9 cellular contexts compared by ENCODE assay signal in the genomic region with DNA sequence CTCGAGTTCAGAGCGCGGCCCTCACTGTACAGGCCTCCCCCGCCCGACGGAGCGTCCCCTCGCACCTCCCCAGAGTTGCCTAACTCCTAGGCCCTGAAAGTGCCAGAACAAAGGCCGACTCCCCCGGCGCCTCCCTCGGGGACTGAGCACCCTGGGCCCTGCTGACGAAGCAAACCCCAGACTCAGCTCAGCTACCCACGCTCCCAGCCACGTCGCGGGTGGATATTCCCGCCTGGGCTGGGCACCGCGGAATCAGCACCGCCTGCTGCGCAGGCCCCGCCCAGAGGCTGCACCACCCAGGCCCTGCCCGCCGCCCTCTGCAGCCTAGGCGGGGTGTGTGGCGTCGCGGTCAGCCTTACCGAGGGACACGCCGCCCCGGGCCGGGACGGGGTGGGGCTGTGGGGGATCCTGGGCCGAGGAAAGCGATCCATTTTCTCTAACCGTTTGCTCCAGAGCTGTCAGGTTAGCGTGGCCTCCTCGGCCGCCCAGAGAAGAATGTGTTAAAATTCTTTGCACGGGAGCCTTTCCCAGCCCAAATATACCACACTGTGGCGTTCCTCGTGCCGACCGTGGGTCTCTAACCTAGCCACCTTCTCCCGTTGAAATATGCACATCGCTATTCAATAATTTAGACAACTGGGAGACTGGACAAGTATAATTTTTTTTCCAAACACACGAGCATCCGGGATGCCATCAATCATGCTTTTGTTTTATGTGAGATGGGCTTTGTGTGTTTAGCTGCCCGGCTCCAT. TPM values are rescaled to one million over a fixed set of nuclear protein-coding genes. Genes with fewer than 3 reads are reported as not detected.
DNase-seq lines count a peak whose midpoint lies in the region; ATAC-seq and TF ChIP-seq lines count a peak whose summit lies in the region.
"Had no signal": no experiment of that assay in that cellular context is flagged by ENCODE, and none has a peak within 500 bp of the region (broad histone marks: within the 10 kb centered on the region; RNA-seq: fewer than 3 reads in every experiment).

No MANE protein-coding gene starts in this region.

- no peak for TF ChIP-seq EP300 in gastroesophageal sphincter (IDR thresholded peaks at IDR 0.05)

- ATAC-seq in Panc1 (peak; percentile 97), gastroesophageal sphincter (peak; percentile 60), HG02973 (IDR thresholded peaks at IDR 0.05; ENCODE audit: unreplicated experiment) (no peak)

- no TSS peak for BruUV-seq in Panc1 (replicated peaks; lab: Mats Ljungman, UMichigan)

- H3K27me3 Mint-ChIP-seq in activated T-helper 2 cell treated with anti-CD3 and anti-CD28 coated beads, Interferon-gamma antibody, Interleukin-2, Interleukin-4, amounts not matched to agents 10 μg/mL and 5 μg/mL and 100 μg/mL, durations not matched to agents 14 hours and 24 hours and 36 hours (ENCODE audit: low read depth): peaks cover 71% of the 10 kb centered on the region

- POLR2A ChIA-PET in Panc1 (lab: Charles Lee): interaction anchor here (0.5 kb wide), 1 partner anchor 29 kb away, joined by 4 read pairs; no protein-coding TSS in a partner anchor

- H3K36me3 ChIP-seq in Panc1 (ENCODE audit: control insufficient read depth, insufficient read depth, low read length): no peaks in the 10 kb centered on the region
- H3K36me3 ChIP-seq in gastroesophageal sphincter: no peaks in the 10 kb centered on the region
- no peaks in the 10 kb centered on the region for H3K36me3 ChIP-seq in smooth muscle cell (ENCODE audit: low read depth)

- H2AFZ ChIP-seq in smooth muscle cell (ENCODE audit: low read depth): peak overlapping the region; percentile 21

- CTCF ChIA-PET in Panc1 (lab: Charles Lee): no interaction called here

- DNase-seq in NOMO-1 (lab: John Stamatoyannopoulos, UW; ENCODE audit: unreplicated experiment in 2 of 2) (peak; percentile 22 to 43), NOMO-1 treated with dmso at 0.1 percent for 144 hours (lab: John Stamatoyannopoulos, UW; ENCODE audit: unreplicated experiment) (no peak), Panc1 (ENCODE audit: low read depth, low spot score) (no peak), smooth muscle cell (lab: John Stamatoyannopoulos, UW; ENCODE audit: unreplicated experiment) (no peak), T-helper 9 cell (no peak)
- DNase-seq in activated T-helper 2 cell treated with anti-CD3 and anti-CD28 coated beads, Interferon-gamma antibody, Interleukin-2, Interleukin-4, amounts not matched to agents 10 μg/mL and 5 μg/mL and 100 μg/mL, durations not matched to agents 14 hours and 24 hours and 36 hours (ENCODE audit: low spot score): no peak

- TF ChIP-seq CTCF in Panc1 (IDR thresholded peaks at IDR 0.05): no peak
- TF ChIP-seq CTCF in gastroesophageal sphincter (IDR thresholded peaks at IDR 0.05): no peak
- TF ChIP-seq CTCF in smooth muscle cell (IDR thresholded peaks at IDR 0.05; ENCODE audit: borderline replicate concordance, insufficient read depth, poor library complexity, severe bottlenecking): no peak

- intact Hi-C loops in Panc1 (cut with micrococcal nuclease; ENCODE audit: unreplicated experiment): no loop called here
- intact Hi-C loops in activated T-helper 2 cell treated with anti-CD3 and anti-CD28 coated beads, Interferon-gamma antibody, Interleukin-2, Interleukin-4, amounts not matched to agents 10 μg/mL and 5 μg/mL and 100 μg/mL, durations not matched to agents 14 hours and 24 hours and 36 hours (cut with micrococcal nuclease): loop anchor here (1.0 to 5.0 kb wide), 2 partner anchors 28 to 504 kb away; a partner anchor contains a TSS

- no peak overlapping the region for H3K27ac Mint-ChIP-seq in activated T-helper 2 cell treated with anti-CD3 and anti-CD28 coated beads, Interferon-gamma antibody, Interleukin-2, Interleukin-4, amounts not matched to agents 10 μg/mL and 5 μg/mL and 100 μg/mL, durations not matched to agents 14 hours and 24 hours and 36 hours

- peak; percentile 13 to 15 for TF ChIP-seq POLR2A in gastroesophageal sphincter (IDR thresholded peaks at IDR 0.05)

- no peaks in the 10 kb centered on the region for H3K27me3 ChIP-seq in Panc1 (ENCODE audit: control insufficient read depth, insufficient read depth, low read length)
- H3K27me3 ChIP-seq in gastroesophageal sphincter: peaks cover 97% of the 10 kb centered on the region
- peaks cover 93% of the 10 kb centered on the region for H3K27me3 ChIP-seq in smooth muscle cell (ENCODE audit: low read depth)

- no peaks in the 10 kb centered on the region for H3K79me2 ChIP-seq in smooth muscle cell (ENCODE audit: low read depth)

- no peak overlapping the region for H3K9ac ChIP-seq in smooth muscle cell (ENCODE audit: low read depth)

- H3F3A ChIP-seq in smooth muscle cell (ENCODE audit: low read depth): no peaks in the 10 kb centered on the region

- H3K9me3 Mint-ChIP-seq in activated T-helper 2 cell treated with anti-CD3 and anti-CD28 coated beads, Interferon-gamma antibody, Interleukin-2, Interleukin-4, amounts not matched to agents 10 μg/mL and 5 μg/mL and 100 μg/mL, durations not matched to agents 14 hours and 24 hours and 36 hours: peaks cover 5% of the 10 kb centered on the region

- WGBS in gastroesophageal sphincter (ENCODE audit: low coverage in 1 of 2), 2 donors: 2 to 4% methylated on average over 9 to 20 of the region's 51 CpGs
- WGBS in smooth muscle cell (ENCODE audit: low lambda C conversion rate): 4% methylated on average over 47 of the region's 51 CpGs

- peaks cover 7% of the 10 kb centered on the region for H3K36me3 Mint-ChIP-seq in activated T-helper 2 cell treated with anti-CD3 and anti-CD28 coated beads, Interferon-gamma antibody, Interleukin-2, Interleukin-4, amounts not matched to agents 10 μg/mL and 5 μg/mL and 100 μg/mL, durations not matched to agents 14 hours and 24 hours and 36 hours (ENCODE audit: low read depth)

- H3K9me3 ChIP-seq in Panc1 (ENCODE audit: control insufficient read depth, insufficient read depth, low read depth, low read length) (no peaks in the 10 kb centered on the region), gastroesophageal sphincter (peaks cover 0 to 5% (median 0%) of the 10 kb centered on the region in 3 donors), smooth muscle cell (replicated peaks; ENCODE audit: low read depth) (no peaks in the 10 kb centered on the region)

- H3K27ac ChIP-seq in Panc1 (ENCODE audit: low read length) (peak overlapping the region; percentile 87), gastroesophageal sphincter (peak overlapping the region in 1 of 4 donors; percentile 36), smooth muscle cell (ENCODE audit: low read depth) (no peak overlapping the region)
- H3K27ac ChIP-seq: C4-2B had no signal

- H4K20me1 ChIP-seq in smooth muscle cell (ENCODE audit: low read depth): no peaks in the 10 kb centered on the region

- H3K4me3 Mint-ChIP-seq in activated T-helper 2 cell treated with anti-CD3 and anti-CD28 coated beads, Interferon-gamma antibody, Interleukin-2, Interleukin-4, amounts not matched to agents 10 μg/mL and 5 μg/mL and 100 μg/mL, durations not matched to agents 14 hours and 24 hours and 36 hours (ENCODE audit: low read depth): no peak overlapping the region

- peaks cover 4% of the 10 kb centered on the region for H3K4me1 Mint-ChIP-seq in activated T-helper 2 cell treated with anti-CD3 and anti-CD28 coated beads, Interferon-gamma antibody, Interleukin-2, Interleukin-4, amounts not matched to agents 10 μg/mL and 5 μg/mL and 100 μg/mL, durations not matched to agents 14 hours and 24 hours and 36 hours (ENCODE audit: low read depth)

- in situ Hi-C loops in Panc1 (cut with HindIII; ENCODE audit: low pct_unique_long_range_greater_than_20kb, low sequenced_read_pairs): no loop called here

- H3K4me1 ChIP-seq in Panc1 (ENCODE audit: control insufficient read depth, insufficient read depth, low read length): peaks cover 31% of the 10 kb centered on the region
- peaks cover 0 to 37% (median 11%) of the 10 kb centered on the region in 3 donors for H3K4me1 ChIP-seq in gastroesophageal sphincter
- peaks cover 22% of the 10 kb centered on the region for H3K4me1 ChIP-seq in smooth muscle cell (ENCODE audit: low read depth)

- peak overlapping the region; percentile 39 to 64 for H3K4me3 ChIP-seq in Panc1 (ENCODE audit: low read depth in 2 of 2, low read length in 2 of 2)
- peak overlapping the region in 1 of 2 donors; percentile 26 for H3K4me3 ChIP-seq in gastroesophageal sphincter
- peak overlapping the region; percentile 23 for H3K4me3 ChIP-seq in smooth muscle cell

- peak overlapping the region; percentile 82 for H3K4me2 ChIP-seq in smooth muscle cell

RNA-seq across cellular contexts. Expression of a gene that starts 31.4 kb away (rescaled TPM):
- total RNA-seq in Panc1 (2021; ENCODE audit: unreplicated experiment) (83.9 TPM), gastroesophageal sphincter (1 to 10 TPM in 1 of 4 donors, under 1 TPM in 2, not detected in 1; 0.31 to 4.6 (median 0.42) TPM), smooth muscle cell (6.2 and 13.6 TPM in 2 replicates)
- 95.0 TPM for polyA plus RNA-seq in Panc1 (2012; ENCODE audit: insufficient read length)
- polyA plus RNA-seq in smooth muscle cell: 10.1 and 33.9 TPM in 2 replicates
- total RNA-seq in activated T-helper 2 cell treated with anti-CD3 and anti-CD28 coated beads, Interferon-gamma antibody, Interleukin-2, Interleukin-4, amounts not matched to agents 10 μg/mL and 5 μg/mL and 100 μg/mL, durations not matched to agents 14 hours and 24 hours and 36 hours: 0.23 TPM in 1 of 2 replicates, not detected in the other

Comparison
In these comparisons a context has a peak if more than half of its experiments do, and no peak if none do; other contexts are left out.
1. DNase-seq: peak in NOMO-1 (2 of 2); none in NOMO-1 treated with dmso at 0.1 percent for 144 hours (single experiment), Panc1 (single experiment), smooth muscle cell (single experiment), T-helper 9 cell (single experiment) and activated T-helper 2 cell treated with anti-CD3 and anti-CD28 coated beads, Interferon-gamma antibody, Interleukin-2, Interleukin-4, amounts not matched to agents 10 μg/mL and 5 μg/mL and 100 μg/mL, durations not matched to agents 14 hours and 24 hours and 36 hours (single experiment).